ENCODE assay signal across 8 cellular contexts in the genomic region with DNA sequence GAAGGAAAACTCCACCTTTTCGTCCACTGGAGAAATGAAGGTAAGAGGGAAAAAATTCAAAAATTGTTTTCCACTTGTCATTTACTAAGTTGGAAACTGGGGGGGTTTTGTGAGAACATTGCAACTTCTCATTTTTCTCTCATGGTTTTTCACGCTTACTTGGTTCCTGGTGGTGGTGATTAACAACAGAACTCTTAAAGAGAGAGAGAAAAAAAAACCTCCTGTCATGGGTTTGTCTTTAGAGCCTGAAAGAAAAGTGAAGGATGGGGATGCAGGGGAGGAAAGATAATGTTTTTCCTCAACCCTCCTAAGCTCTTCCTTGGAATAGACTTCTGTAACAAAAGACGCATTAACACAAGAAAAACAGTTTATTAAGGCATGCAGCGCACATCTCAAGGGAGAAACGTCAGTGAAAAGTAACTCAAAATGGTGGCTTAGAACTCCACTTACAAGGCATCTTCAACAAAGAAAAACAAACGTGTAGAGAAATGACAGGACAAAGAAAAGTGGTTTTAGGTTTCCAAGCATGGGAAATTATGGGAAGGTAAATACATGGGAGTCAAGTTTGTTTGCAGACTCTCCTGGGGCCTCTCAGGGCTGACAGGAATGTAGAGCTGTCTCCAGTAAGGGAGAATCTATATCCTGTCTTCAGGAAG.
A peak's percentile ranks its signal among the peaks of the same experiment; 100 is the strongest.
DNase-seq lines count a peak whose midpoint lies in the region; ATAC-seq and TF ChIP-seq lines count a peak whose summit lies in the region.

No MANE protein-coding gene starts in this region.

- peaks cover 29% of the 10 kb centered on the region for H3K36me3 ChIP-seq in OCI-LY3 (replicated peaks; ENCODE audit: low read depth, low read length)
- H3K36me3 ChIP-seq in MM.1S (replicated peaks; ENCODE audit: insufficient read depth, low read length) = no peaks in the 10 kb centered on the region
- no peaks in the 10 kb centered on the region for H3K36me3 ChIP-seq in WERI-Rb-1

- H4K20me1 ChIP-seq in OCI-LY3 (ENCODE audit: insufficient read depth, low read length) = no peaks in the 10 kb centered on the region
- no peaks in the 10 kb centered on the region for H4K20me1 ChIP-seq in MM.1S (ENCODE audit: insufficient read depth, low read length)

- peaks cover 23% of the 10 kb centered on the region for H3K9me3 Mint-ChIP-seq in progenitor cell of endocrine pancreas (ENCODE audit: low read depth)

- H3K9ac ChIP-seq in OCI-LY3 (ENCODE audit: low read length) (peak overlapping the region; percentile 49), MM.1S (ENCODE audit: low read length) (no peak overlapping the region)

- no peak for TF ChIP-seq CTCF in OCI-LY3 (IDR thresholded peaks at IDR 0.05; ENCODE audit: low read depth, low read length)
- TF ChIP-seq CTCF in progenitor cell of endocrine pancreas (IDR thresholded peaks at IDR 0.05; ENCODE audit: unreplicated experiment) = no peak
- no peak for TF ChIP-seq CTCF in MM.1S (IDR thresholded peaks at IDR 0.05; ENCODE audit: low read length)
- TF ChIP-seq CTCF in WERI-Rb-1 (IDR thresholded peaks at IDR 0.05; ENCODE audit: low read depth, low read length) = no peak

- peak overlapping the region; percentile 84 for H3K27ac Mint-ChIP-seq in progenitor cell of endocrine pancreas

- H3K79me2 ChIP-seq in OCI-LY3 (ENCODE audit: low read length) = no peaks in the 10 kb centered on the region
- no peaks in the 10 kb centered on the region for H3K79me2 ChIP-seq in MM.1S (ENCODE audit: low read length)

- peaks cover 16% of the 10 kb centered on the region for H3K4me1 Mint-ChIP-seq in progenitor cell of endocrine pancreas (ENCODE audit: low read depth)

- H3K4me2 ChIP-seq in OCI-LY3 (ENCODE audit: low read length) (peak overlapping the region; percentile 48), MM.1S (ENCODE audit: low read depth, low read length) (no peak overlapping the region)

- H3K4me1 ChIP-seq in OCI-LY3 (ENCODE audit: low read length) (peaks cover 27% of the 10 kb centered on the region), MM.1S (ENCODE audit: low read length) (peaks cover 5% of the 10 kb centered on the region; the same call in 1 of the 2 replicates)

- peaks cover 3% of the 10 kb centered on the region; the same call in 1 of the 2 replicates for H3F3A ChIP-seq in MM.1S (ENCODE audit: insufficient read depth, low read length)

- peak overlapping the region; percentile 0 for H3K4me3 Mint-ChIP-seq in progenitor cell of endocrine pancreas (ENCODE audit: low read depth)

- H2AFZ ChIP-seq in OCI-LY3 (ENCODE audit: low read depth, low read length) (peak overlapping the region; percentile 82), MM.1S (ENCODE audit: low read length) (no peak overlapping the region)

- H3K9me2 ChIP-seq in MM.1S (replicated peaks; ENCODE audit: insufficient read depth, low read length) = no peaks in the 10 kb centered on the region

- H3K27me3 ChIP-seq in OCI-LY3 (ENCODE audit: low read depth, low read length) (no peaks in the 10 kb centered on the region), MM.1S (replicated peaks; ENCODE audit: insufficient read depth, low read length) (no peaks in the 10 kb centered on the region), WERI-Rb-1 (ENCODE audit: insufficient read depth, low read depth, severe bottlenecking) (no peaks in the 10 kb centered on the region)

- H3K27ac ChIP-seq in OCI-LY3 (ENCODE audit: low read length) (peak overlapping the region; percentile 87), MM.1S (ENCODE audit: low read length) (no peak overlapping the region), WERI-Rb-1 (no peak overlapping the region)

- no peaks in the 10 kb centered on the region for H3K27me3 Mint-ChIP-seq in progenitor cell of endocrine pancreas

- peaks cover 5% of the 10 kb centered on the region for H3K36me3 Mint-ChIP-seq in progenitor cell of endocrine pancreas (ENCODE audit: insufficient read depth)

- H3K9me3 ChIP-seq in OCI-LY3 (ENCODE audit: insufficient read depth, low read length) (peaks cover 40% of the 10 kb centered on the region; the same call in 1 of the 2 replicates), MM.1S (replicated peaks; ENCODE audit: insufficient read depth, low read length) (no peaks in the 10 kb centered on the region), WERI-Rb-1 (ENCODE audit: severe bottlenecking) (peaks cover 4% of the 10 kb centered on the region)

- DNase-seq in progenitor cell of endocrine pancreas (ENCODE audit: low spot score, unreplicated experiment) (no peak), UCSD-AML1 (lab: John Stamatoyannopoulos, UW; ENCODE audit: unreplicated experiment) (no peak), MM.1S (no peak), SKM-1 (lab: John Stamatoyannopoulos, UW; ENCODE audit: unreplicated experiment) (no peak), WERI-Rb-1 (no peak)

- peak overlapping the region; percentile 31 for H3K4me3 ChIP-seq in OCI-LY3 (ENCODE audit: low read length)
- no peak overlapping the region for H3K4me3 ChIP-seq in MM.1S (ENCODE audit: low read length)
- no peak overlapping the region for H3K4me3 ChIP-seq in WERI-Rb-1 (ENCODE audit: low read depth, low read length)

- ATAC-seq in GM19351 (IDR thresholded peaks at IDR 0.05; ENCODE audit: unreplicated experiment) (peak; percentile 35), HG03066 (IDR thresholded peaks at IDR 0.05; ENCODE audit: low read depth, unreplicated experiment) (peak; percentile 33)
